Comparison of ENCODE assay signal across 8 cellular contexts in genomic region chr16:67183284-67183626, GRCh38. TPM values are rescaled to one million over a fixed set of nuclear protein-coding genes. Genes with fewer than 3 reads are reported as not detected.
A peak's percentile ranks its signal among the peaks of the same experiment; 100 is the strongest.
DNase-seq lines count a peak whose midpoint lies in the region; ATAC-seq, FAIRE-seq and TF ChIP-seq lines count a peak whose summit lies in the region.

No MANE protein-coding gene starts in this region.

- H3K9ac ChIP-seq in NT2/D1 (ENCODE audit: insufficient read length, low read depth) = peak overlapping the region; percentile 72

- no peak overlapping the region for H3K27ac Mint-ChIP-seq in CD4-positive, CD25-positive, alpha-beta regulatory T cell
- no peak overlapping the region for H3K27ac Mint-ChIP-seq in activated CD8-positive, alpha-beta memory T cell treated with anti-CD3 and anti-CD28 coated beads, Interleukin-2, amount 10 ng/mL, durations not matched to agents 7 days and 5 days
- no peak overlapping the region for H3K27ac Mint-ChIP-seq in activated T-helper 17 cell treated with anti-CD3 and anti-CD28 coated beads, Interleukin-2, amount 50 U/mL, for 72 hours

- H3K4me1 ChIP-seq in CD4-positive, CD25-positive, alpha-beta regulatory T cell (ENCODE audit: control insufficient read depth, insufficient read depth, low read length, poor library complexity, severe bottlenecking) = peaks cover 25% of the 10 kb centered on the region
- H3K4me1 ChIP-seq in NT2/D1 (ENCODE audit: insufficient read depth, insufficient read length) (peaks cover 33% of the 10 kb centered on the region), pancreas (peaks cover 4 to 15% (median 12%) of the 10 kb centered on the region in 3 donors)

- no peak for TF ChIP-seq CTCF in pancreas (IDR thresholded peaks at IDR 0.05)

- intact Hi-C loops in pancreas (cut with DNase I) = loop anchor here in 1 of 3 donors (10.0 kb wide), 1 partner anchor 168 kb away; no protein-coding TSS in a partner anchor

- H3K9me3 Mint-ChIP-seq in CD4-positive, CD25-positive, alpha-beta regulatory T cell = no peaks in the 10 kb centered on the region
- no peaks in the 10 kb centered on the region for H3K9me3 Mint-ChIP-seq in activated CD8-positive, alpha-beta memory T cell treated with anti-CD3 and anti-CD28 coated beads, Interleukin-2, amount 10 ng/mL, durations not matched to agents 7 days and 5 days (ENCODE audit: low read depth)
- no peaks in the 10 kb centered on the region for H3K9me3 Mint-ChIP-seq in activated T-helper 17 cell treated with anti-CD3 and anti-CD28 coated beads, Interleukin-2, amount 50 U/mL, for 72 hours

- DNase-seq in CD4-positive, CD25-positive, alpha-beta regulatory T cell = no peak
- DNase-seq in NT2/D1 (ENCODE audit: low read depth, low spot score) = no peak
- DNase-seq in epithelial cell of prostate (ENCODE audit: low read depth, low spot score) = no peak
- no peak for DNase-seq in pancreas
- no peak for DNase-seq in activated CD8-positive, alpha-beta memory T cell treated with anti-CD3 and anti-CD28 coated beads, Interleukin-2, amount 10 ng/mL, durations not matched to agents 7 days and 5 days

- H3K9me3 ChIP-seq in CD4-positive, CD25-positive, alpha-beta regulatory T cell (ENCODE audit: control insufficient read depth in 2 of 2, low read length in 2 of 2) = no peaks in the 10 kb centered on the region
- no peaks in the 10 kb centered on the region for H3K9me3 ChIP-seq in NT2/D1 (ENCODE audit: insufficient read depth, low read length)
- no peaks in the 10 kb centered on the region for H3K9me3 ChIP-seq in pancreas

- CTCF ChIA-PET in activated CD8-positive, alpha-beta memory T cell treated with anti-CD3 and anti-CD28 coated beads, Interleukin-2, amount 10 ng/mL, durations not matched to agents 7 days and 5 days (lab: Charles Lee) = interaction anchor here (0.6 to 5.0 kb wide), 11 partner anchors 9 to 231 kb away, joined by 3 to 72 read pairs (median 5); partner anchors contain the start of genes CES3, FBXL8, HSF4 and NOL3

- no peak overlapping the region for H3K4me3 Mint-ChIP-seq in CD4-positive, CD25-positive, alpha-beta regulatory T cell
- H3K4me3 Mint-ChIP-seq in activated CD8-positive, alpha-beta memory T cell treated with anti-CD3 and anti-CD28 coated beads, Interleukin-2, amount 10 ng/mL, durations not matched to agents 7 days and 5 days = no peak overlapping the region
- no peak overlapping the region for H3K4me3 Mint-ChIP-seq in activated T-helper 17 cell treated with anti-CD3 and anti-CD28 coated beads, Interleukin-2, amount 50 U/mL, for 72 hours

- no peak for ATAC-seq in CD4-positive, CD25-positive, alpha-beta regulatory T cell (ENCODE audit: low read depth in 2 of 2)
- no peak for ATAC-seq in pancreas
- ATAC-seq in HG02938 (IDR thresholded peaks at IDR 0.05; ENCODE audit: unreplicated experiment) = no peak
- ATAC-seq in activated CD8-positive, alpha-beta memory T cell treated with anti-CD3 and anti-CD28 coated beads, Interleukin-2, amount 10 ng/mL, durations not matched to agents 7 days and 5 days = no peak
- no peak for ATAC-seq in GM21529 (IDR thresholded peaks at IDR 0.05; ENCODE audit: unreplicated experiment)
- ATAC-seq in activated T-helper 17 cell treated with anti-CD3 and anti-CD28 coated beads, Interleukin-2, amount 50 U/mL, for 72 hours (replicated peaks) = no peak

- no peaks in the 10 kb centered on the region for H3K36me3 ChIP-seq in CD4-positive, CD25-positive, alpha-beta regulatory T cell (ENCODE audit: control insufficient read depth, insufficient read depth, low read length)
- H3K36me3 ChIP-seq in NT2/D1 (ENCODE audit: insufficient read depth, insufficient read length, low read length) = peaks cover 22% of the 10 kb centered on the region
- no peaks in the 10 kb centered on the region for H3K36me3 ChIP-seq in pancreas

- peaks cover 10% of the 10 kb centered on the region for H3K27me3 Mint-ChIP-seq in CD4-positive, CD25-positive, alpha-beta regulatory T cell
- H3K27me3 Mint-ChIP-seq in activated CD8-positive, alpha-beta memory T cell treated with anti-CD3 and anti-CD28 coated beads, Interleukin-2, amount 10 ng/mL, durations not matched to agents 7 days and 5 days = peaks cover 18% of the 10 kb centered on the region
- H3K27me3 Mint-ChIP-seq in activated T-helper 17 cell treated with anti-CD3 and anti-CD28 coated beads, Interleukin-2, amount 50 U/mL, for 72 hours = no peaks in the 10 kb centered on the region

- H3K27ac ChIP-seq in CD4-positive, CD25-positive, alpha-beta regulatory T cell (ENCODE audit: insufficient read depth, low read length, poor library complexity, severe bottlenecking) = peak overlapping the region; percentile 94
- H3K27ac ChIP-seq in epithelial cell of prostate = peak overlapping the region; percentile 90
- H3K27ac ChIP-seq in pancreas = peak overlapping the region; percentile 91 to 98 (median 97)

- 8% methylated on average over 11 of the region's 11 CpGs for whole genome bisulfite sequencing in pancreas, 2 donors

- H3K27me3 ChIP-seq in CD4-positive, CD25-positive, alpha-beta regulatory T cell (ENCODE audit: control insufficient read depth, insufficient read depth, low read length) = peaks cover 3% of the 10 kb centered on the region
- H3K27me3 ChIP-seq in NT2/D1 (ENCODE audit: insufficient read depth, insufficient read length) = peaks cover 36% of the 10 kb centered on the region
- no peaks in the 10 kb centered on the region for H3K27me3 ChIP-seq in pancreas

- no peaks in the 10 kb centered on the region for H3K36me3 Mint-ChIP-seq in CD4-positive, CD25-positive, alpha-beta regulatory T cell
- no peaks in the 10 kb centered on the region for H3K36me3 Mint-ChIP-seq in activated CD8-positive, alpha-beta memory T cell treated with anti-CD3 and anti-CD28 coated beads, Interleukin-2, amount 10 ng/mL, durations not matched to agents 7 days and 5 days
- peaks cover 9% of the 10 kb centered on the region for H3K36me3 Mint-ChIP-seq in activated T-helper 17 cell treated with anti-CD3 and anti-CD28 coated beads, Interleukin-2, amount 50 U/mL, for 72 hours (ENCODE audit: low read depth)

- FAIRE-seq in pancreas (lab: Jason Lieb, UNC) = no peak

- peaks cover 4 to 23% (median 11%) of the 10 kb centered on the region in 4 donors for H3K4me1 Mint-ChIP-seq in CD4-positive, CD25-positive, alpha-beta regulatory T cell
- peaks cover 21% of the 10 kb centered on the region for H3K4me1 Mint-ChIP-seq in activated CD8-positive, alpha-beta memory T cell treated with anti-CD3 and anti-CD28 coated beads, Interleukin-2, amount 10 ng/mL, durations not matched to agents 7 days and 5 days
- peaks cover 13% of the 10 kb centered on the region for H3K4me1 Mint-ChIP-seq in activated T-helper 17 cell treated with anti-CD3 and anti-CD28 coated beads, Interleukin-2, amount 50 U/mL, for 72 hours

- peak overlapping the region; percentile 73 for H3K4me3 ChIP-seq in CD4-positive, CD25-positive, alpha-beta regulatory T cell (ENCODE audit: low read depth, low read length)
- peak overlapping the region; percentile 81 for H3K4me3 ChIP-seq in NT2/D1 (ENCODE audit: insufficient read length, low read depth)
- H3K4me3 ChIP-seq in pancreas = peak overlapping the region; percentile 52 to 74 (median 64)

RNA-seq across cellular contexts. Expression of gene MATCAP1, which starts 0.5 kb away (rescaled TPM):
- 19.6 TPM for total RNA-seq in CD4-positive, CD25-positive, alpha-beta regulatory T cell
- polyA plus RNA-seq in CD4-positive, CD25-positive, alpha-beta regulatory T cell = under 1 TPM in 1 of 4 donors, not detected in 3; 0.80 TPM
- total RNA-seq in pancreas = 10 to 100 TPM in 3 of 6 donors, 1 to 10 TPM in 3; 4.8 to 22.3 (median 10.4) TPM
- 10 to 100 TPM; 51.2 to 55.6 TPM for polyA plus RNA-seq in pancreas
- 10 to 100 TPM; 38.6 to 56.0 TPM for total RNA-seq in activated CD8-positive, alpha-beta memory T cell treated with anti-CD3 and anti-CD28 coated beads, Interleukin-2, amount 10 ng/mL, durations not matched to agents 7 days and 5 days
- 100 to 1,000 TPM in 1 of 2 donors, 10 to 100 TPM in 1; 47.0 to 118 TPM for total RNA-seq in activated T-helper 17 cell treated with anti-CD3 and anti-CD28 coated beads, Interleukin-2, amount 50 U/mL, for 72 hours

RNA-seq across cellular contexts. Expression of gene EXOC3L1, which starts 6.7 kb away (rescaled TPM):
- 0.86 TPM for total RNA-seq in CD4-positive, CD25-positive, alpha-beta regulatory T cell
- under 1 TPM in 2 of 4 donors, not detected in 2; 0.25 to 0.35 TPM for polyA plus RNA-seq in CD4-positive, CD25-positive, alpha-beta regulatory T cell
- 1 to 10 TPM in 3 of 6 donors, under 1 TPM in 3; 0.67 to 2.3 (median 1.2) TPM for total RNA-seq in pancreas
- polyA plus RNA-seq in pancreas = 1 to 10 TPM; 5.2 to 6.2 TPM
- total RNA-seq in activated CD8-positive, alpha-beta memory T cell treated with anti-CD3 and anti-CD28 coated beads, Interleukin-2, amount 10 ng/mL, durations not matched to agents 7 days and 5 days = not detected
- total RNA-seq in activated T-helper 17 cell treated with anti-CD3 and anti-CD28 coated beads, Interleukin-2, amount 50 U/mL, for 72 hours = 1 to 10 TPM in 1 of 2 donors, under 1 TPM in 1; 0.37 to 1.5 TPM

RNA-seq across cellular contexts. Expression of gene E2F4, which starts 8.7 kb away (rescaled TPM):
- 63.7 TPM for total RNA-seq in CD4-positive, CD25-positive, alpha-beta regulatory T cell
- polyA plus RNA-seq in CD4-positive, CD25-positive, alpha-beta regulatory T cell = 10 to 100 TPM; 46.8 to 54.9 (median 48.9) TPM
- total RNA-seq in pancreas = 10 to 100 TPM; 14.8 to 27.7 (median 19.3) TPM
- polyA plus RNA-seq in pancreas = 10 to 100 TPM; 54.9 to 61.3 TPM
- 100 to 1,000 TPM; 147 to 148 TPM for total RNA-seq in activated CD8-positive, alpha-beta memory T cell treated with anti-CD3 and anti-CD28 coated beads, Interleukin-2, amount 10 ng/mL, durations not matched to agents 7 days and 5 days
- 100 to 1,000 TPM in 1 of 2 donors, 10 to 100 TPM in 1; 90.0 to 141 TPM for total RNA-seq in activated T-helper 17 cell treated with anti-CD3 and anti-CD28 coated beads, Interleukin-2, amount 50 U/mL, for 72 hours

RNA-seq across cellular contexts. Expression of gene NOL3, which starts 12.9 kb away (rescaled TPM):
- total RNA-seq in CD4-positive, CD25-positive, alpha-beta regulatory T cell = 2.3 TPM
- not detected for polyA plus RNA-seq in CD4-positive, CD25-positive, alpha-beta regulatory T cell
- total RNA-seq in pancreas = 10 to 100 TPM; 15.2 to 31.2 (median 19.8) TPM
- 100 to 1,000 TPM in 1 of 2 donors, 10 to 100 TPM in 1; 84.5 to 119 TPM for polyA plus RNA-seq in pancreas
- total RNA-seq in activated CD8-positive, alpha-beta memory T cell treated with anti-CD3 and anti-CD28 coated beads, Interleukin-2, amount 10 ng/mL, durations not matched to agents 7 days and 5 days = 10 to 100 TPM in 1 of 2 experiments, 1 to 10 TPM in 1; 3.3 to 10.3 TPM
- 100 to 1,000 TPM in 1 of 2 donors, 10 to 100 TPM in 1; 30.0 to 194 TPM for total RNA-seq in activated T-helper 17 cell treated with anti-CD3 and anti-CD28 coated beads, Interleukin-2, amount 50 U/mL, for 72 hours

RNA-seq across cellular contexts. Expression of gene ELMO3, which starts 15.7 kb away (rescaled TPM):
- total RNA-seq in CD4-positive, CD25-positive, alpha-beta regulatory T cell = 2.2 TPM
- under 1 TPM in 1 of 4 donors, not detected in 3; 0.09 TPM for polyA plus RNA-seq in CD4-positive, CD25-positive, alpha-beta regulatory T cell
- total RNA-seq in pancreas = 10 to 100 TPM; 14.6 to 23.7 (median 23.0) TPM
- polyA plus RNA-seq in pancreas = 10 to 100 TPM; 41.0 to 52.4 TPM
- total RNA-seq in activated CD8-positive, alpha-beta memory T cell treated with anti-CD3 and anti-CD28 coated beads, Interleukin-2, amount 10 ng/mL, durations not matched to agents 7 days and 5 days = 1 to 10 TPM; 6.2 to 9.8 TPM
- total RNA-seq in activated T-helper 17 cell treated with anti-CD3 and anti-CD28 coated beads, Interleukin-2, amount 50 U/mL, for 72 hours = 1 to 10 TPM; 6.6 to 7.1 TPM
